32 cellular contexts compared by ENCODE assay signal in the genomic region with DNA sequence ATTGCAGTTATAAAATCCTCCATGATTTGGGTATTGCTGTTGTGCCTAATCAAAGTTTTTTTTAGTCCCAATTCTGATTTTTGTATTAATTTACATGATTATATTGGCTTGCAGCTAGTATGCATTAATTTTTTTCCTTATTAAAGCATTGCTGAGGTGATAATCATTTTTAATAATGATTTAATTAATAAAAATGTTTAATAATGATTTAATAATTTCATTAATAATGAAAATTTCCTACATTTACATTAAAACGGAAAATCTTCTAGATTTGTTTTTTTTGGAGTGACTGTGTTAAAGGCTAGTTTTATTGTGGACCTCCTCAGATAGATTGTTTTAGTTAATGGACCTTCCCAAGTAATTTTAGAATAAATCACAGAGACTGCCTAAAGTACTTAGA.
"Had no signal": no experiment of that assay in that cellular context is flagged by ENCODE, and none has a peak within 500 bp of the region (broad histone marks: within the 10 kb centered on the region; RNA-seq: fewer than 3 reads in every experiment).

No MANE protein-coding gene starts in this region.

- H3K4me3 ChIP-seq: ascending aorta, cardiac muscle cell had no signal

- ATAC-seq: activated CD4-positive, CD25-positive, alpha-beta regulatory T cell treated with anti-CD3 and anti-CD28 coated beads, Interleukin-2, amount 50 U/mL, for 24 hours; activated CD8-positive, alpha-beta memory T cell treated with anti-CD3 and anti-CD28 coated beads, Interleukin-2, amount 10 ng/mL, durations not matched to agents 7 days and 5 days; activated CD8-positive, alpha-beta T cell treated with anti-CD3 and anti-CD28 coated beads, Interleukin-2, amount 10 ng/mL, durations not matched to agents 7 days and 5 days; activated naive CD8-positive, alpha-beta T cell treated with anti-CD3 and anti-CD28 coated beads, Interleukin-2, amount 50 U/mL, for 24 hours had no signal

- H3K27me3 ChIP-seq: ascending aorta, cardiac muscle cell had no signal

- H3K36me3 ChIP-seq: cardiac muscle cell had no signal

- DNase-seq: activated CD4-positive, alpha-beta memory T cell treated with anti-CD3 and anti-CD28 coated beads, Interleukin-2, amount 10 ng/mL, durations not matched to agents 7 days and 5 days; activated CD4-positive, alpha-beta T cell treated with anti-CD3 and anti-CD28 coated beads for 1 hour; activated CD4-positive, alpha-beta T cell treated with anti-CD3 and anti-CD28 coated beads for 36 hours; activated CD4-positive, alpha-beta T cell treated with anti-CD3 and anti-CD28 coated beads for 48 hours; activated CD4-positive, alpha-beta T cell treated with anti-CD3 and anti-CD28 coated beads, Interleukin-2, amount 10 ng/mL, durations not matched to agents 7 days and 5 days; activated CD4-positive, alpha-beta T cell treated with anti-CD3 and anti-CD28 coated beads, Interleukin-2, amount 50 U/mL, for 48 hours; activated CD4-positive, CD25-positive, alpha-beta regulatory T cell; activated CD8-positive, alpha-beta memory T cell treated with anti-CD3 and anti-CD28 coated beads for 24 hours; activated CD8-positive, alpha-beta memory T cell treated with anti-CD3 and anti-CD28 coated beads, Interleukin-2, amount 10 ng/mL, durations not matched to agents 7 days and 5 days; activated CD8-positive, alpha-beta memory T cell treated with anti-CD3 and anti-CD28 coated beads, Interleukin-2, amount 50 U/mL, for 48 hours; activated CD8-positive, alpha-beta T cell treated with anti-CD3 and anti-CD28 coated beads, Interleukin-2, amount 10 ng/mL, durations not matched to agents 7 days and 5 days; activated effector memory CD4-positive, alpha-beta T cell treated with Interleukin-2 at 50 U/mL for 16 hours; activated gamma-delta T cell treated with Interleukin-2 at 50 U/mL for 16 hours; activated naive CD4-positive, alpha-beta T cell; activated naive CD4-positive, alpha-beta T cell treated with anti-CD3 and anti-CD28 coated beads, Interleukin-2, amount 10 ng/mL, durations not matched to agents 7 days and 5 days; activated naive CD8-positive, alpha-beta T cell treated with anti-CD3 and anti-CD28 coated beads, Interleukin-2, amount 10 ng/mL, durations not matched to agents 7 days and 5 days; activated naive CD8-positive, alpha-beta T cell treated with anti-CD3 and anti-CD28 coated beads, Interleukin-2, amount 50 U/mL, for 24 hours; activated T-cell treated with anti-CD3 and anti-CD28 coated beads, Interleukin-2, amount 50 U/mL, for 24 hours; activated T-cell treated with anti-CD3 and anti-CD28 coated beads, Interleukin-2, amount 50 U/mL, for 48 hours; amygdala; anterior cingulate cortex; caudate nucleus; cerebellar nuclear complex; T-helper 1 cell; T-helper 2 cell; T-helper 9 cell had no signal

- H3K27ac ChIP-seq: ascending aorta, cardiac muscle cell, VCaP had no signal

- H3K4me1 ChIP-seq: ascending aorta had no signal

- FAIRE-seq: bronchial epithelial cell, TTC549 had no signal
